Comparison of ENCODE assay signal across 19 cellular contexts in genomic region chr10:59025981-59026730, GRCh38.
DNase-seq lines count a peak whose midpoint lies in the region; FAIRE-seq and TF ChIP-seq lines count a peak whose summit lies in the region.
"Had no signal": no experiment of that assay in that cellular context is flagged by ENCODE, and none has a peak within 500 bp of the region (broad histone marks: within the 10 kb centered on the region; RNA-seq: fewer than 3 reads in every experiment).

No MANE protein-coding gene starts in this region.

- peak overlapping the region; percentile 16 for H3K27ac Mint-ChIP-seq in glutamatergic neuron (ENCODE audit: unreplicated experiment)
- H3K27ac Mint-ChIP-seq: IgD-negative memory B cell had no signal

- no peaks in the 10 kb centered on the region for H3K27me3 Mint-ChIP-seq in glutamatergic neuron (ENCODE audit: unreplicated experiment)
- H3K27me3 Mint-ChIP-seq: IgD-negative memory B cell had no signal

- TF ChIP-seq POLR2A in prostate gland (IDR thresholded peaks at IDR 0.05), result no peak

- no peaks in the 10 kb centered on the region for H3K36me3 Mint-ChIP-seq in glutamatergic neuron (ENCODE audit: unreplicated experiment)
- H3K36me3 Mint-ChIP-seq: IgD-negative memory B cell had no signal

- no peak overlapping the region for H3K9ac ChIP-seq in BLaER1 treated with 17β-estradiol and CSF1 and Interleukin-3, amounts not matched to agents 10 nM and 100 nM
- H3K9ac ChIP-seq in SU-DHL-6 (ENCODE audit: low read length), result no peak overlapping the region

- no peaks in the 10 kb centered on the region for H3K36me3 ChIP-seq in BLaER1 treated with 17β-estradiol and CSF1 and Interleukin-3, amounts not matched to agents 10 nM and 100 nM
- H3K36me3 ChIP-seq in SU-DHL-6 (ENCODE audit: low read length) (no peaks in the 10 kb centered on the region), small intestine (ENCODE audit: control insufficient read depth in 2 of 2, insufficient read depth in 2 of 2, low read length in 2 of 2) (no peaks in the 10 kb centered on the region), prostate gland (no peaks in the 10 kb centered on the region)
- H3K36me3 ChIP-seq: Peyer's patch had no signal

- H3K4me1 ChIP-seq in BLaER1 treated with 17β-estradiol and CSF1 and Interleukin-3, amounts not matched to agents 10 nM and 100 nM, result peaks cover 0 to 11% (median 10%) of the 10 kb centered on the region in 10 experiments; a peak in 18 of 20 replicates
- H3K4me1 ChIP-seq in small intestine (ENCODE audit: control insufficient read depth in 2 of 2, insufficient read depth in 1 of 2, low read depth in 1 of 2, low read length in 1 of 2) (no peaks in the 10 kb centered on the region), prostate gland (replicated peaks) (no peaks in the 10 kb centered on the region)
- H3K4me1 ChIP-seq: Peyer's patch had no signal

- peak overlapping the region in 10 of 11 experiments; percentile 38 to 61 (median 52); a peak in 17 of 22 replicates for H3K4me2 ChIP-seq in BLaER1 treated with 17β-estradiol and CSF1 and Interleukin-3, amounts not matched to agents 10 nM and 100 nM
- peak overlapping the region; percentile 21 for H3K4me2 ChIP-seq in SU-DHL-6 (ENCODE audit: low read depth, low read length, poor library complexity, severe bottlenecking)

- peak overlapping the region in 1 of 11 experiments; percentile 38; a peak in 3 of 22 replicates for H3K27ac ChIP-seq in BLaER1 treated with 17β-estradiol and CSF1 and Interleukin-3, amounts not matched to agents 10 nM and 100 nM
- H3K27ac ChIP-seq in SU-DHL-6 (ENCODE audit: low read depth, low read length) (no peak overlapping the region), small intestine (ENCODE audit: low read depth in 1 of 2, low read length in 1 of 2) (no peak overlapping the region), prostate gland (no peak overlapping the region)
- H3K27ac ChIP-seq: Peyer's patch had no signal

- peak overlapping the region; percentile 17 for H2AFZ ChIP-seq in SU-DHL-6 (ENCODE audit: low read depth, low read length, severe bottlenecking)

- 0 out of 2 replicates have a peak, but pooled peaks cover 5% of the 10 kb centered on the region for H3F3A ChIP-seq in SU-DHL-6 (ENCODE audit: insufficient read depth)

- peaks cover 0 to 8% (median 0%) of the 10 kb centered on the region in 11 experiments; a peak in 4 of 22 replicates for H3K9me3 ChIP-seq in BLaER1 treated with 17β-estradiol and CSF1 and Interleukin-3, amounts not matched to agents 10 nM and 100 nM (replicated peaks in 1 of 11)
- H3K9me3 ChIP-seq in SU-DHL-6 (ENCODE audit: insufficient read depth, low read length), result no peaks in the 10 kb centered on the region
- no peaks in the 10 kb centered on the region for H3K9me3 ChIP-seq in small intestine (ENCODE audit: control insufficient read depth, low read depth)
- H3K9me3 ChIP-seq in prostate gland, result no peaks in the 10 kb centered on the region
- H3K9me3 ChIP-seq: Peyer's patch had no signal

- no peaks in the 10 kb centered on the region for H4K20me1 ChIP-seq in BLaER1 treated with 17β-estradiol and CSF1 and Interleukin-3, amounts not matched to agents 10 nM and 100 nM
- H4K20me1 ChIP-seq in SU-DHL-6 (ENCODE audit: low read depth, low read length), result no peaks in the 10 kb centered on the region

- no peaks in the 10 kb centered on the region for H3K79me2 ChIP-seq in SU-DHL-6 (ENCODE audit: insufficient read depth, low read length)

- H3K4me3 Mint-ChIP-seq in glutamatergic neuron (ENCODE audit: unreplicated experiment), result no peak overlapping the region
- H3K4me3 Mint-ChIP-seq: IgD-negative memory B cell had no signal

- 53 to 80% (median 74%) methylated on average over 22 of the region's 22 CpGs for WGBS in small intestine, 3 donors
- WGBS in prostate gland, result 86% methylated on average over 22 of the region's 22 CpGs

- H3K9me3 Mint-ChIP-seq in glutamatergic neuron (ENCODE audit: unreplicated experiment), result no peaks in the 10 kb centered on the region
- H3K9me3 Mint-ChIP-seq: IgD-negative memory B cell had no signal

- no peak for DNase-seq in glutamatergic neuron
- DNase-seq in small intestine, result peak; percentile 62
- no peak for DNase-seq in NCI-H526 treated with DMSO at 0.1 percent for 48 hours (lab: John Stamatoyannopoulos, UW)
- no peak for DNase-seq in dedifferentiated amniotic fluid mesenchymal stem cell (ENCODE audit: extremely low spot score)
- DNase-seq in prostate gland (ENCODE audit: low spot score), result no peak
- DNase-seq: EL, HCEC 1CT, NCI-H1105, NCI-H146, NCI-H2029, NCI-H345, NCI-H524, NCI-H82 had no signal

- H3K27me3 ChIP-seq in BLaER1 treated with 17β-estradiol and CSF1 and Interleukin-3, amounts not matched to agents 10 nM and 100 nM, result no peaks in the 10 kb centered on the region
- H3K27me3 ChIP-seq in SU-DHL-6 (ENCODE audit: low read length) (no peaks in the 10 kb centered on the region), small intestine (ENCODE audit: control insufficient read depth in 2 of 2, insufficient read depth in 2 of 2, low read length in 2 of 2) (no peaks in the 10 kb centered on the region), prostate gland (replicated peaks; ENCODE audit: insufficient read depth) (no peaks in the 10 kb centered on the region)
- H3K27me3 ChIP-seq: Peyer's patch had no signal

- no peaks in the 10 kb centered on the region for H3K9me2 ChIP-seq in SU-DHL-6 (replicated peaks; ENCODE audit: insufficient read depth, low read length)

- TF ChIP-seq CTCF in SU-DHL-6 (IDR thresholded peaks at IDR 0.05; ENCODE audit: insufficient read depth, low read length, poor library complexity, severe bottlenecking) (no peak), glutamatergic neuron (IDR thresholded peaks at IDR 0.05; ENCODE audit: partially characterized antibody, unreplicated experiment) (no peak), prostate gland (IDR thresholded peaks at IDR 0.05) (no peak)

- H3K4me1 Mint-ChIP-seq in glutamatergic neuron (ENCODE audit: low read depth, unreplicated experiment), result no peaks in the 10 kb centered on the region
- H3K4me1 Mint-ChIP-seq: IgD-negative memory B cell had no signal

- FAIRE-seq in small intestine (lab: Jason Lieb, UNC), result no peak
- FAIRE-seq: A204.1, D721Med had no signal

- H3K4me3 ChIP-seq in BLaER1 treated with 17β-estradiol and CSF1 and Interleukin-3, amounts not matched to agents 10 nM and 100 nM, result no peak overlapping the region
- H3K4me3 ChIP-seq in SU-DHL-6 (ENCODE audit: insufficient read depth, low read length, poor library complexity, severe bottlenecking) (no peak overlapping the region), small intestine (ENCODE audit: low read depth in 1 of 2, low read length in 2 of 2) (no peak overlapping the region), prostate gland (no peak overlapping the region)
- H3K4me3 ChIP-seq: Peyer's patch had no signal

- intact Hi-C loops in prostate gland (cut with DNase I), result no loop called here
